In the genomic region with DNA sequence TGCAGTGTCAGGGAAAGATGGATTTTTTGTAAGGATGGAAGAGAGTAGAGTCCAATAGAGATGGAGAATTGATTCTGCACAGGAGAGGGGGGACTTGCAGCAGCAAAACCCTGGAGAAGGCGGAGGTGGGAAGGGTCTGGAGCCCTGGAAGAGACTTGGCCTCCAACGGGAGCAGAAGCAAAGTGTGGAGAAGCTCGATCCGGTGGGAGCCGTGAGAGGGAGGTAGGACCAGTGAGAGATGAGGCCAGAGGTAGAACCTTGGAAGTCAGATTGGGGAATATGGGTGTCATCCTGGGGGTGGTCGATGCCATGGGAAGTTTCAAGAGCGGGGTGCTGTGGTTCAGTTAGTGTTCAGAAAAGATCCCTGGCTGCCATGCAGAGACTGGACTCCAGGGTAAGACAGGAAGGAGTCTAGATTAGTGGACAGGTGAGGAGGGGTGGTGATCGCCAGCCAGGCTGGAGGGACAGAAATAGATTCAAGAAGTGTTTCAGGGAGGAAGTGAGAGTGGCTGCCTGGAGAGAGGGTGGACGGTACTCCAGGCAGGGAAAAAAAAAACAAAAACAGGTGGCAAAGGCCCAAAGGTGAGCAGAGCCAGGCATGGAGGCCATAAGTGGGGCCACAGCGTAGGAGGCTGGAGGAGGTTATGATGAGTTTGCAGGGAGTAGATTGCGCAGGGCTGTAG, we compare ENCODE assay signal across 1 cellular context.
TF ChIP-seq lines count a peak whose summit lies in the region.

No MANE protein-coding gene starts in this region.

TF ChIP-seq in SK-N-SH treated with all-trans-retinoic acid at 6 μM for 48 hours, 23 proteins besides CTCF, POLR2A, EP300 and RAD21 (continued from another document):
- no peak for TF ChIP-seq ZC3H10 (CRISPR knock-in tag; IDR thresholded peaks at IDR 0.05)
- no peak for TF ChIP-seq PPARA (CRISPR knock-in tag; IDR thresholded peaks at IDR 0.05; ENCODE audit: borderline replicate concordance)
